Comparison of ENCODE assay signal across 21 cellular contexts in genomic region chr16:340370-341091, GRCh38. TPM values are rescaled to one million over a fixed set of nuclear protein-coding genes. Genes with fewer than 3 reads are reported as not detected.
DNase-seq lines count a peak whose midpoint lies in the region; ATAC-seq and TF ChIP-seq lines count a peak whose summit lies in the region.
"Had no signal": no experiment of that assay in that cellular context is flagged by ENCODE, and none has a peak within 500 bp of the region (broad histone marks: within the 10 kb centered on the region; RNA-seq: fewer than 3 reads in every experiment).

No MANE protein-coding gene starts in this region.

- H3K4me2 ChIP-seq in Loucy (ENCODE audit: low read depth, low read length, poor library complexity, severe bottlenecking) (peak overlapping the region; percentile 31), osteoblast (ENCODE audit: insufficient read depth, low read length) (no peak overlapping the region)

- H3K9me3 Mint-ChIP-seq in activated CD4-positive, alpha-beta T cell treated with anti-CD3 and anti-CD28 coated beads for 36 hours (ENCODE audit: low read depth): no peaks in the 10 kb centered on the region
- no peaks in the 10 kb centered on the region for H3K9me3 Mint-ChIP-seq in immature natural killer cell
- H3K9me3 Mint-ChIP-seq: activated naive CD4-positive, alpha-beta T cell treated with anti-CD3 and anti-CD28 coated beads, Interleukin-2, amount 50 U/mL, for 24 hours had no signal

- no peaks in the 10 kb centered on the region for H3K36me3 ChIP-seq in Loucy (ENCODE audit: insufficient read depth, low read length)
- peaks cover 2% of the 10 kb centered on the region for H3K36me3 ChIP-seq in osteoblast (ENCODE audit: insufficient read depth, low read length)
- peaks cover 0 to 43% (median 18%) of the 10 kb centered on the region in 3 donors for H3K36me3 ChIP-seq in tibial artery
- H3K36me3 ChIP-seq: uterus had no signal

- H3K4me1 ChIP-seq in Loucy (ENCODE audit: insufficient read depth, low read length, poor library complexity, severe bottlenecking) (peaks cover 22% of the 10 kb centered on the region), osteoblast (ENCODE audit: insufficient read depth, low read length) (no peaks in the 10 kb centered on the region), tibial artery (no peaks in the 10 kb centered on the region)
- H3K4me1 ChIP-seq: uterus had no signal

- CTCF ChIA-PET in activated CD4-positive, alpha-beta T cell treated with anti-CD3 and anti-CD28 coated beads for 36 hours (lab: Charles Lee): interaction anchor here (0.6 to 0.8 kb wide), 3 partner anchors 8 to 366 kb away, joined by 3 read pairs; no protein-coding TSS in a partner anchor

- H3K79me2 ChIP-seq in Loucy (ENCODE audit: insufficient read depth, low read length): peaks cover 49% of the 10 kb centered on the region
- H3K79me2 ChIP-seq in osteoblast (ENCODE audit: insufficient read depth, low read length): peaks cover 87% of the 10 kb centered on the region

- H2AFZ ChIP-seq in Loucy (ENCODE audit: low read length): no peak overlapping the region
- H2AFZ ChIP-seq in osteoblast (ENCODE audit: low read length): no peak overlapping the region

- H4K20me1 ChIP-seq in Loucy (ENCODE audit: insufficient read depth, low read length, poor library complexity, severe bottlenecking) (no peaks in the 10 kb centered on the region), osteoblast (ENCODE audit: insufficient read depth, low read length) (peaks cover 40% of the 10 kb centered on the region)

- no peaks in the 10 kb centered on the region for H3K27me3 Mint-ChIP-seq in activated CD4-positive, alpha-beta T cell treated with anti-CD3 and anti-CD28 coated beads for 36 hours
- peaks cover 18 to 49% (median 35%) of the 10 kb centered on the region in 3 donors for H3K27me3 Mint-ChIP-seq in immature natural killer cell (ENCODE audit: low read depth in 3 of 3)
- H3K27me3 Mint-ChIP-seq: activated naive CD4-positive, alpha-beta T cell treated with anti-CD3 and anti-CD28 coated beads, Interleukin-2, amount 50 U/mL, for 24 hours had no signal

- H3K27me3 ChIP-seq in Loucy (ENCODE audit: insufficient read depth, low read length, poor library complexity, severe bottlenecking): no peaks in the 10 kb centered on the region
- H3K27me3 ChIP-seq in osteoblast (ENCODE audit: insufficient read depth, low read length): no peaks in the 10 kb centered on the region
- no peaks in the 10 kb centered on the region for H3K27me3 ChIP-seq in tibial artery
- H3K27me3 ChIP-seq: heart left ventricle, uterus had no signal

- peak overlapping the region; percentile 39 for H3K27ac Mint-ChIP-seq in activated CD4-positive, alpha-beta T cell treated with anti-CD3 and anti-CD28 coated beads for 36 hours
- H3K27ac Mint-ChIP-seq in immature natural killer cell: peak overlapping the region; percentile 90 to 98 (median 95)

- POLR2A ChIA-PET in activated CD4-positive, alpha-beta T cell treated with anti-CD3 and anti-CD28 coated beads for 36 hours (lab: Charles Lee): no interaction called here

- no peaks in the 10 kb centered on the region for H3K9me3 ChIP-seq in Loucy (ENCODE audit: insufficient read depth, low read depth, low read length)
- H3K9me3 ChIP-seq in osteoblast (ENCODE audit: low read depth, low read length): no peaks in the 10 kb centered on the region
- H3K9me3 ChIP-seq in tibial artery: no peaks in the 10 kb centered on the region
- H3K9me3 ChIP-seq: heart left ventricle, lower lobe of right lung, uterus had no signal

- intact Hi-C loops in activated CD4-positive, alpha-beta T cell treated with anti-CD3 and anti-CD28 coated beads for 36 hours (cut with DNase I, micrococcal nuclease): no loop called here
- intact Hi-C loops in tibial artery (cut with DNase I; ENCODE audit: low total_unique reads): no loop called here

- no peak for TF ChIP-seq CTCF in Loucy (conservative IDR thresholded peaks at IDR 0.05; ENCODE audit: low read length)
- no peak for TF ChIP-seq CTCF in osteoblast (IDR thresholded peaks at IDR 0.05; ENCODE audit: extremely low read depth, low read depth, low read length)
- TF ChIP-seq CTCF in tibial artery (IDR thresholded peaks at IDR 0.05): no peak

- H3K4me3 ChIP-seq in Loucy (ENCODE audit: low read length, poor library complexity, severe bottlenecking): no peak overlapping the region
- no peak overlapping the region for H3K4me3 ChIP-seq in osteoblast (ENCODE audit: insufficient read depth, low read length)
- H3K4me3 ChIP-seq in tibial artery: no peak overlapping the region
- H3K4me3 ChIP-seq: heart left ventricle, lower lobe of right lung, skin epidermis, uterus had no signal

- peaks cover 23% of the 10 kb centered on the region for H3K36me3 Mint-ChIP-seq in activated CD4-positive, alpha-beta T cell treated with anti-CD3 and anti-CD28 coated beads for 36 hours (ENCODE audit: low read depth)
- H3K36me3 Mint-ChIP-seq in immature natural killer cell: peaks cover 18 to 26% (median 24%) of the 10 kb centered on the region in 3 donors

- H3K27ac ChIP-seq in osteoblast (ENCODE audit: low read depth, low read length) (no peak overlapping the region), tibial artery (no peak overlapping the region)
- H3K27ac ChIP-seq: lower lobe of right lung, skin epidermis, uterus had no signal

- no peaks in the 10 kb centered on the region for H3K9me2 ChIP-seq in Loucy (replicated peaks; ENCODE audit: low read depth, low read length)

- no peak overlapping the region for H3K4me3 Mint-ChIP-seq in activated CD4-positive, alpha-beta T cell treated with anti-CD3 and anti-CD28 coated beads for 36 hours
- peak overlapping the region; percentile 81 to 93 (median 89) for H3K4me3 Mint-ChIP-seq in immature natural killer cell

- H3K9ac ChIP-seq in Loucy (ENCODE audit: low read depth, low read length, poor library complexity, severe bottlenecking): no peak overlapping the region

- no peak for ATAC-seq in activated CD4-positive, alpha-beta T cell treated with anti-CD3 and anti-CD28 coated beads for 36 hours
- ATAC-seq: heart left ventricle had no signal

- no peak for DNase-seq in activated CD4-positive, alpha-beta T cell treated with anti-CD3 and anti-CD28 coated beads for 36 hours
- no peak for DNase-seq in activated CD4-positive, alpha-beta T cell treated with anti-CD3 and anti-CD28 coated beads for 1 hour
- DNase-seq in immature natural killer cell (no peak), osteoblast (ENCODE audit: insufficient read length, low spot score, missing footprints) (peak; percentile 82), tibial artery (no peak), activated gamma-delta T cell (lab: John Stamatoyannopoulos, UW) (no peak), anterior cingulate cortex (lab: John Stamatoyannopoulos, UW) (no peak)
- DNase-seq: activated CD4-positive, alpha-beta T cell treated with anti-CD3 and anti-CD28 coated beads, Interleukin-2, amount 50 U/mL, for 48 hours; C1 segment of cervical spinal cord; DMS79 treated with DMSO at 0.1 percent for 48 hours; KG1; lower lobe of right lung; NCI-H1092 treated with DMSO at 0.1 percent for 48 hours; NCI-H2081; NK-92 treated with Interleukin-12 subunit alpha and Interleukin-12 subunit beta, amount 100 ng/mL, for 24 hours; stimulated activated CD4-positive, alpha-beta T cell treated with anti-CD3 and anti-CD28 coated beads, Interleukin-4, amount 100 ng/mL, for 1 hour; uterus had no signal

- peaks cover 64% of the 10 kb centered on the region for H3K4me1 Mint-ChIP-seq in activated CD4-positive, alpha-beta T cell treated with anti-CD3 and anti-CD28 coated beads for 36 hours
- peaks cover 82 to 89% of the 10 kb centered on the region in 2 donors for H3K4me1 Mint-ChIP-seq in immature natural killer cell

- H3F3A ChIP-seq in Loucy (ENCODE audit: low read depth): no peaks in the 10 kb centered on the region

RNA-seq across cellular contexts. Expression of gene AXIN1, which starts 12.0 kb away (rescaled TPM):
- total RNA-seq in activated CD4-positive, alpha-beta T cell treated with anti-CD3 and anti-CD28 coated beads for 36 hours: 10 to 100 TPM; 20.0 to 23.8 TPM
- 10 to 100 TPM in 1 of 3 donors, 1 to 10 TPM in 2; 1.9 to 12.5 (median 5.2) TPM for polyA plus RNA-seq in immature natural killer cell
- total RNA-seq in osteoblast: 21.5 and 21.7 TPM in 2 replicates

RNA-seq across cellular contexts. Expression of gene MRPL28, which starts 29.8 kb away (rescaled TPM):
- 10 to 100 TPM; 90.2 to 94.4 TPM for total RNA-seq in activated CD4-positive, alpha-beta T cell treated with anti-CD3 and anti-CD28 coated beads for 36 hours
- 100 to 1,000 TPM in 2 of 3 donors, 10 to 100 TPM in 1; 98.6 to 139 (median 106) TPM for polyA plus RNA-seq in immature natural killer cell
- total RNA-seq in osteoblast: 50.7 and 55.4 TPM in 2 replicates

RNA-seq across cellular contexts. Expression of gene PGAP6, which starts 41.2 kb away (rescaled TPM):
- total RNA-seq in activated CD4-positive, alpha-beta T cell treated with anti-CD3 and anti-CD28 coated beads for 36 hours: 10 to 100 TPM; 22.9 to 40.8 TPM
- 10 to 100 TPM; 16.0 to 35.9 (median 23.7) TPM for polyA plus RNA-seq in immature natural killer cell
- total RNA-seq in osteoblast: 40.1 and 54.3 TPM in 2 replicates

RNA-seq across cellular contexts. Expression of gene NME4, which starts 56.5 kb away (rescaled TPM):
- total RNA-seq in activated CD4-positive, alpha-beta T cell treated with anti-CD3 and anti-CD28 coated beads for 36 hours: 10 to 100 TPM; 55.9 to 72.1 TPM
- polyA plus RNA-seq in immature natural killer cell: 10 to 100 TPM; 30.4 to 53.7 (median 36.5) TPM
- total RNA-seq in osteoblast: 77.2 and 83.6 TPM in 2 replicates

RNA-seq across cellular contexts. Expression of gene PDIA2, which starts 57.6 kb away (rescaled TPM):
- not detected for total RNA-seq in activated CD4-positive, alpha-beta T cell treated with anti-CD3 and anti-CD28 coated beads for 36 hours
- polyA plus RNA-seq in immature natural killer cell: not detected
- not detected in 2 replicates for total RNA-seq in osteoblast
- total RNA-seq: lower lobe of right lung had no signal
